In genomic region chr17:54968259-54968953, GRCh38 we compare ENCODE assay signal across 8 cellular contexts. TPM values are rescaled to one million over a fixed set of nuclear protein-coding genes. Genes with fewer than 3 reads are reported as not detected.
DNase-seq lines count a peak whose midpoint lies in the region; ATAC-seq lines count a peak whose summit lies in the region.

A gene with protein sequence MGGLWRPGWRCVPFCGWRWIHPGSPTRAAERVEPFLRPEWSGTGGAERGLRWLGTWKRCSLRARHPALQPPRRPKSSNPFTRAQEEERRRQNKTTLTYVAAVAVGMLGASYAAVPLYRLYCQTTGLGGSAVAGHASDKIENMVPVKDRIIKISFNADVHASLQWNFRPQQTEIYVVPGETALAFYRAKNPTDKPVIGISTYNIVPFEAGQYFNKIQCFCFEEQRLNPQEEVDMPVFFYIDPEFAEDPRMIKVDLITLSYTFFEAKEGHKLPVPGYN (minus strand): TSS chr17:54968654. CDS start chr17:54968646, 8 bp downstream.
STXBP4 (plus strand) TSS chr17:54968765; CDS start chr17:54986220, 17,455 bp downstream.

- peak within 1 kb of the TSS; percentile 97 for H3K9ac ChIP-seq in ES-I3 (ENCODE audit: low read depth, low read length)

- peak within 1 kb of the TSS; percentile 96 for H3K4me3 ChIP-seq in H7 (ENCODE audit: insufficient read depth, low read depth, low read length)

- no peaks in the 10 kb centered on the region for H3K27me3 ChIP-seq in H7 (ENCODE audit: control insufficient read depth, insufficient read depth, low read length)

- DNase-seq in H7 (peak; percentile 87), LoVo (ENCODE audit: low spot score) (peak; percentile 95), RPMI8226 (peak; percentile 98), fibroblast of the conjunctiva (ENCODE audit: low read depth) (peak; percentile 96)
- DNase-seq in activated T-helper 9 cell treated with anti-CD3 and anti-CD28 coated beads, Interleukin-2, amount 50 U/mL, for 16 hours (ENCODE audit: low read depth) = peak; percentile 90
- DNase-seq in natural killer cell treated with Interleukin-12 subunit alpha and Interleukin-12 subunit beta and Interleukin-15 and Interleukin-18, amount 100 ng/mL, for 72 hours (ENCODE audit: low spot score) = peak; percentile 93
- peak; percentile 88 for DNase-seq in stimulated activated naive CD4-positive, alpha-beta T cell treated with Interleukin-2 at 50 U/mL for 16 hours (lab: John Stamatoyannopoulos, UW)

- no peak within 1 kb of the TSS for H3K27ac Mint-ChIP-seq in natural killer cell treated with Interleukin-12 subunit alpha and Interleukin-12 subunit beta and Interleukin-15 and Interleukin-18, amount 100 ng/mL, for 72 hours

- no peak within 1 kb of the TSS for H3K4me3 Mint-ChIP-seq in natural killer cell treated with Interleukin-12 subunit alpha and Interleukin-12 subunit beta and Interleukin-15 and Interleukin-18, amount 100 ng/mL, for 72 hours

- ATAC-seq in natural killer cell treated with Interleukin-12 subunit alpha and Interleukin-12 subunit beta and Interleukin-15 and Interleukin-18, amount 100 ng/mL, for 72 hours = peak; percentile 99

- H3K36me3 Mint-ChIP-seq in natural killer cell treated with Interleukin-12 subunit alpha and Interleukin-12 subunit beta and Interleukin-15 and Interleukin-18, amount 100 ng/mL, for 72 hours = no peaks in the 10 kb centered on the region

- H3K9me3 ChIP-seq in ES-I3 (ENCODE audit: control insufficient read depth, insufficient read depth, low read length) = no peaks in the 10 kb centered on the region

- H3K36me3 ChIP-seq in ES-I3 (ENCODE audit: insufficient read depth, low read length) (0 out of 2 replicates have a peak, but pooled peaks cover 3% of the 10 kb centered on the region), H7 (replicated peaks; ENCODE audit: control insufficient read depth, insufficient read depth, low read length) (peaks cover 2% of the 10 kb centered on the region; the same call in 1 of the 2 replicates)

- H3K27me3 Mint-ChIP-seq in natural killer cell treated with Interleukin-12 subunit alpha and Interleukin-12 subunit beta and Interleukin-15 and Interleukin-18, amount 100 ng/mL, for 72 hours = no peaks in the 10 kb centered on the region

- H3K4me1 Mint-ChIP-seq in natural killer cell treated with Interleukin-12 subunit alpha and Interleukin-12 subunit beta and Interleukin-15 and Interleukin-18, amount 100 ng/mL, for 72 hours (ENCODE audit: low read depth in 2 of 2) = peaks cover 9 to 19% of the 10 kb centered on the region in 2 donors

- no peaks in the 10 kb centered on the region for H3K9me3 Mint-ChIP-seq in natural killer cell treated with Interleukin-12 subunit alpha and Interleukin-12 subunit beta and Interleukin-15 and Interleukin-18, amount 100 ng/mL, for 72 hours

- H3K4me1 ChIP-seq in ES-I3 (ENCODE audit: insufficient read depth, low read length) = 0 out of 2 replicates have a peak, but pooled peaks cover 6% of the 10 kb centered on the region

RNA-seq across cellular contexts. Expression of the first gene that starts in this region (rescaled TPM):
- 77.8 and 90.7 TPM in 2 replicates for total RNA-seq in H7 (2014; rRNA removed; shearing (Covaris generic))
- total RNA-seq in natural killer cell treated with Interleukin-12 subunit alpha and Interleukin-12 subunit beta and Interleukin-15 and Interleukin-18, amount 100 ng/mL, for 72 hours = 10 to 100 TPM; 29.1 to 31.8 TPM

RNA-seq across cellular contexts. Expression of gene STXBP4, which starts in this region (rescaled TPM):
- 6.0 and 10.3 TPM in 2 replicates for total RNA-seq in H7 (2014; rRNA removed; shearing (Covaris generic))
- total RNA-seq in natural killer cell treated with Interleukin-12 subunit alpha and Interleukin-12 subunit beta and Interleukin-15 and Interleukin-18, amount 100 ng/mL, for 72 hours = 10 to 100 TPM in 1 of 2 donors, 1 to 10 TPM in 1; 8.5 to 12.6 TPM

Comparison
In these comparisons a context has a peak if more than half of its experiments do, and no peak if none do; other contexts are left out.
1. Peak in every context shown above with its lines: DNase-seq, ATAC-seq and H3K4me3 ChIP-seq.